In genomic region chr15:77654975-77655374, GRCh38 we compare ENCODE assay signal across 10 cellular contexts.
A peak's percentile ranks its signal among the peaks of the same experiment; 100 is the strongest.
DNase-seq lines count a peak whose midpoint lies in the region; TF ChIP-seq lines count a peak whose summit lies in the region.
"Had no signal": no experiment of that assay in that cellular context is flagged by ENCODE, and none has a peak within 500 bp of the region (broad histone marks: within the 10 kb centered on the region; RNA-seq: fewer than 3 reads in every experiment).

No MANE protein-coding gene starts in this region.

- peak; percentile 40 for TF ChIP-seq CTCF in MM.1S (IDR thresholded peaks at IDR 0.05; ENCODE audit: low read length)
- peak; percentile 51 for TF ChIP-seq CTCF in choroid plexus epithelial cell (conservative IDR thresholded peaks at IDR 0.05; ENCODE audit: low read depth, low read length)
- peak; percentile 9 for TF ChIP-seq CTCF in parathyroid adenoma (IDR thresholded peaks at IDR 0.05)

- no peaks in the 10 kb centered on the region for H3F3A ChIP-seq in MM.1S (ENCODE audit: insufficient read depth, low read length)

- H2AFZ ChIP-seq in MM.1S (ENCODE audit: low read length) (no peak overlapping the region), parathyroid adenoma (no peak overlapping the region)

- DNase-seq in NCI-H2196 (lab: John Stamatoyannopoulos, UW; ENCODE audit: unreplicated experiment): peak; percentile 3
- DNase-seq in NCI-H2196 treated with DMSO at 0.1 percent for 48 hours (lab: John Stamatoyannopoulos, UW; ENCODE audit: unreplicated experiment): no peak
- no peak for DNase-seq in MM.1S
- DNase-seq in choroid plexus epithelial cell (ENCODE audit: low read depth): no peak
- DNase-seq in NCI-H2107 treated with DMSO at 0.1 percent for 48 hours (lab: John Stamatoyannopoulos, UW; ENCODE audit: unreplicated experiment): no peak
- no peak for DNase-seq in activated CD4-positive, alpha-beta T cell treated with anti-CD3 and anti-CD28 coated beads, Interleukin-2, amount 50 U/mL, for 48 hours
- DNase-seq in T-helper 2 cell: no peak
- DNase-seq: activated naive CD4-positive, alpha-beta T cell treated with Interleukin-2 at 50 U/mL for 16 hours; naive B cell had no signal

- H4K20me1 ChIP-seq in MM.1S (ENCODE audit: insufficient read depth, low read length): no peaks in the 10 kb centered on the region

- H3K79me2 ChIP-seq in MM.1S (ENCODE audit: low read length): no peaks in the 10 kb centered on the region
- no peaks in the 10 kb centered on the region for H3K79me2 ChIP-seq in parathyroid adenoma

- H3K27me3 ChIP-seq in MM.1S (replicated peaks; ENCODE audit: insufficient read depth, low read length) (peaks cover 72% of the 10 kb centered on the region), parathyroid adenoma (ENCODE audit: control insufficient read depth, insufficient read depth, low read length) (no peaks in the 10 kb centered on the region)

- H3K4me1 ChIP-seq in MM.1S (ENCODE audit: low read length) (peaks cover 13% of the 10 kb centered on the region; the same call in 1 of the 2 replicates), parathyroid adenoma (no peaks in the 10 kb centered on the region)

- H3K9me3 ChIP-seq in MM.1S (replicated peaks; ENCODE audit: insufficient read depth, low read length): no peaks in the 10 kb centered on the region
- H3K9me3 ChIP-seq in parathyroid adenoma (ENCODE audit: control insufficient read depth, low read length): no peaks in the 10 kb centered on the region

- H3K4me3 ChIP-seq in MM.1S (ENCODE audit: low read length) (no peak overlapping the region), choroid plexus epithelial cell (ENCODE audit: low read depth, low read length) (no peak overlapping the region), parathyroid adenoma (ENCODE audit: low read depth, low read length) (no peak overlapping the region)

- H3K9me2 ChIP-seq in MM.1S (replicated peaks; ENCODE audit: insufficient read depth, low read length): no peaks in the 10 kb centered on the region

- H3K4me2 ChIP-seq in MM.1S (ENCODE audit: low read depth, low read length) (no peak overlapping the region), parathyroid adenoma (ENCODE audit: low read length) (no peak overlapping the region)

- H3K36me3 ChIP-seq in MM.1S (replicated peaks; ENCODE audit: insufficient read depth, low read length): no peaks in the 10 kb centered on the region
- H3K36me3 ChIP-seq in parathyroid adenoma (ENCODE audit: control insufficient read depth, insufficient read depth, low read length): no peaks in the 10 kb centered on the region

- H3K9ac ChIP-seq in MM.1S (ENCODE audit: low read length) (no peak overlapping the region), parathyroid adenoma (no peak overlapping the region)

- H3K27ac ChIP-seq in MM.1S (ENCODE audit: low read length) (no peak overlapping the region), parathyroid adenoma (no peak overlapping the region)
